Comparison of ENCODE assay signal across 8 cellular contexts in genomic region chr5:132497488-132497997, GRCh38. TPM values are rescaled to one million over a fixed set of nuclear protein-coding genes. Genes with fewer than 3 reads are reported as not detected.
DNase-seq lines count a peak whose midpoint lies in the region; ATAC-seq lines count a peak whose summit lies in the region.

No MANE protein-coding gene starts in this region.

- peak; percentile 95 for DNase-seq in AG20443 (ENCODE audit: low spot score)
- DNase-seq in HT1080 (ENCODE audit: low read depth): peak; percentile 96
- DNase-seq in amniotic epithelial cell (ENCODE audit: low read depth): peak; percentile 95
- DNase-seq in hepatic stellate cell (ENCODE audit: low spot score): peak; percentile 98
- peak; percentile 81 for DNase-seq in sciatic nerve (ENCODE audit: low spot score)
- no peak for DNase-seq in effector CD4-positive, alpha-beta T cell

- intact Hi-C loops in sciatic nerve (cut with DNase I): no loop called here

- peak; percentile 46 for ATAC-seq in sciatic nerve
- ATAC-seq in GM19035 (IDR thresholded peaks at IDR 0.05; ENCODE audit: unreplicated experiment): no peak
- ATAC-seq in HG03354 (IDR thresholded peaks at IDR 0.05; ENCODE audit: poor library complexity, severe bottlenecking, unreplicated experiment): no peak

RNA-seq across cellular contexts. Expression of gene IRF1, which starts 7.0 kb away (rescaled TPM):
- total RNA-seq in HT1080 (2014; rRNA removed; shearing (Covaris generic)): 6.3 and 13.6 TPM in 2 replicates
- polyA plus RNA-seq in HT1080 (2015; cell fraction: cytosol; rRNA removed): 15.1 and 18.1 TPM in 2 replicates
- 32.5 and 34.2 TPM in 2 replicates for polyA plus RNA-seq in HT1080 (2015; cell fraction: nucleus; rRNA removed)
- 52.2 TPM for total RNA-seq in sciatic nerve

RNA-seq across cellular contexts. Expression of gene IL5, which starts 45.8 kb away (rescaled TPM):
- not detected in 2 replicates for total RNA-seq in HT1080 (2014; rRNA removed; shearing (Covaris generic))
- not detected in 2 replicates for polyA plus RNA-seq in HT1080 (2015; cell fraction: cytosol; rRNA removed)
- polyA plus RNA-seq in HT1080 (2015; cell fraction: nucleus; rRNA removed): not detected in 2 replicates
- not detected for total RNA-seq in sciatic nerve

RNA-seq across cellular contexts. Expression of gene RAD50, which starts 59.2 kb away (rescaled TPM):
- 10.8 and 12.1 TPM in 2 replicates for total RNA-seq in HT1080 (2014; rRNA removed; shearing (Covaris generic))
- polyA plus RNA-seq in HT1080 (2015; cell fraction: cytosol; rRNA removed): 7.7 and 12.3 TPM in 2 replicates
- polyA plus RNA-seq in HT1080 (2015; cell fraction: nucleus; rRNA removed): 20.5 and 20.6 TPM in 2 replicates
- 31.5 TPM for total RNA-seq in sciatic nerve
